In the genomic region with DNA sequence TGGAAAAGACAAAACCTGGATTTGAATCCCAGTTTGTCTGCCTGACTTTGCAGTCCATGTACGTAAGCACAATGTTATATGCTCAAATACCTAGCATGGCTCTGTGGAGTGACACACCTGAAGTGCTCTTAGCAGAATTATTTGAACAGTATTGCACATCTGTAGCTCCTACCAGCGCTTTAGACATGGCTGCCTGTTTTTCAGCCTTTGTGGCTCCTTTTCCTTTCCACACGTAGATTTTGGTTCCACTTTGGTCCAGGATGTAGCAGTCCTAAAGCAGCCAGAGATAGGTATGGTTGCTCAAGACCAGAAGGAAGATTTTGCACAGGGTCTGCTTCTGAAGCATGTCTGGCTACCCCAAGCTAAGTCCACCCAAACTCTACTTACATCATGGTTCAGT, we compare ENCODE assay signal across 20 cellular contexts. TPM values are rescaled to one million over a fixed set of nuclear protein-coding genes. Genes with fewer than 3 reads are reported as not detected.
"Had no signal": no experiment of that assay in that cellular context is flagged by ENCODE, and none has a peak within 500 bp of the region (broad histone marks: within the 10 kb centered on the region; RNA-seq: fewer than 3 reads in every experiment).

No MANE protein-coding gene starts in this region.

- DNase-seq: dermis blood vessel endothelial cell; dorsolateral prefrontal cortex; effector CD4-positive, alpha-beta T cell; effector memory CD4-positive, alpha-beta T cell; foreskin keratinocyte; glutamatergic neuron; heart right ventricle; hippocampal formation; left cardiac atrium; left lung; left ventricle myocardium superior; lower lobe of right lung; mesenchymal stem cell; mucosa of descending colon; naive B cell; naive thymus-derived CD8-positive, alpha-beta T cell had no signal

- H3K4me3 ChIP-seq: coronary artery, dorsolateral prefrontal cortex, esophagus muscularis mucosa, gastroesophageal sphincter, heart right ventricle, left lung, lower lobe of right lung, mucosa of descending colon had no signal

- H3K9me3 ChIP-seq: esophagus muscularis mucosa, gastroesophageal sphincter, heart right ventricle, left lung, lower lobe of right lung, mucosa of descending colon had no signal

- H3K27ac ChIP-seq: coronary artery, dorsolateral prefrontal cortex, esophagus muscularis mucosa, foreskin keratinocyte, gastroesophageal sphincter, heart right ventricle, left lung, lower lobe of right lung had no signal

- H3K27me3 ChIP-seq: dorsolateral prefrontal cortex, esophagus muscularis mucosa, foreskin keratinocyte, gastroesophageal sphincter, heart right ventricle, left lung had no signal

- H3K4me1 ChIP-seq: foreskin keratinocyte had no signal

RNA-seq across cellular contexts. Expression of gene AVIL, which starts 9.1 kb away (rescaled TPM):
- total RNA-seq: epithelial cell of proximal tubule had no signal
